Comparison of ENCODE assay signal across 22 cellular contexts in genomic region chr15:48922046-48922445, GRCh38. TPM values are rescaled to one million over a fixed set of nuclear protein-coding genes. Genes with fewer than 3 reads are reported as not detected.
A peak's percentile ranks its signal among the peaks of the same experiment; 100 is the strongest.
DNase-seq lines count a peak whose midpoint lies in the region; ATAC-seq, FAIRE-seq and TF ChIP-seq lines count a peak whose summit lies in the region.
"Had no signal": no experiment of that assay in that cellular context is flagged by ENCODE, and none has a peak within 500 bp of the region (broad histone marks: within the 10 kb centered on the region; RNA-seq: fewer than 3 reads in every experiment).

No MANE protein-coding gene starts in this region.

- CTCF ChIA-PET in activated CD4-positive, alpha-beta T cell treated with anti-CD3 and anti-CD28 coated beads for 36 hours (lab: Charles Lee): no interaction called here
- CTCF ChIA-PET in A673 (lab: Charles Lee): no interaction called here
- CTCF ChIA-PET in K562 (lab: Yijun Ruan, JAX; ENCODE audit: low intra/inter-chr PET ratio): no interaction called here

- H3K27me3 ChIP-seq in A673 (replicated peaks; ENCODE audit: insufficient read depth, low read depth, low read length, poor library complexity): no peaks in the 10 kb centered on the region
- H3K27me3 ChIP-seq in K562 (ENCODE audit: control insufficient read depth in 2 of 2, insufficient read depth in 2 of 2, low read length in 2 of 2): no peaks in the 10 kb centered on the region; a peak in 1 of 5 replicates
- H3K27me3 ChIP-seq: BLaER1 treated with 17β-estradiol and CSF1 and Interleukin-3, amounts not matched to agents 10 nM and 100 nM had no signal

- H3K9me1 ChIP-seq in K562 (ENCODE audit: control insufficient read depth, insufficient read depth, low read length): no peaks in the 10 kb centered on the region

- H3K4me1 Mint-ChIP-seq in activated CD4-positive, alpha-beta T cell treated with anti-CD3 and anti-CD28 coated beads, Interleukin-2, amount 10 ng/mL, durations not matched to agents 24 days and 14 days: peaks cover 36% of the 10 kb centered on the region
- peaks cover 28% of the 10 kb centered on the region for H3K4me1 Mint-ChIP-seq in activated CD4-positive, alpha-beta T cell treated with anti-CD3 and anti-CD28 coated beads for 36 hours
- peaks cover 39% of the 10 kb centered on the region for H3K4me1 Mint-ChIP-seq in chondrocyte (ENCODE audit: low read depth)
- H3K4me1 Mint-ChIP-seq: B cell had no signal

- POLR2A ChIA-PET in activated CD4-positive, alpha-beta T cell treated with anti-CD3 and anti-CD28 coated beads for 36 hours (lab: Charles Lee): no interaction called here
- POLR2A ChIA-PET in A673 (lab: Charles Lee; ENCODE audit: low non-redundant PET) (no interaction called here), K562 (lab: Yijun Ruan, JAX) (no interaction called here)

- no peak for TF ChIP-seq POLR2A in K562 (conservative IDR thresholded peaks at IDR 0.05)

- no peak overlapping the region for H3K27ac ChIP-seq in A673 (ENCODE audit: low read depth, low read length, poor library complexity, severe bottlenecking)
- H3K27ac ChIP-seq in K562 (ENCODE audit: extremely low read depth, low read depth, low read length): no peak overlapping the region
- H3K27ac ChIP-seq: 22Rv1; A549; BLaER1 treated with 17β-estradiol and CSF1 and Interleukin-3, amounts not matched to agents 10 nM and 100 nM; C4-2B had no signal

- no peaks in the 10 kb centered on the region for H3K27me3 Mint-ChIP-seq in activated CD4-positive, alpha-beta T cell treated with anti-CD3 and anti-CD28 coated beads, Interleukin-2, amount 10 ng/mL, durations not matched to agents 24 days and 14 days
- H3K27me3 Mint-ChIP-seq in activated CD4-positive, alpha-beta T cell treated with anti-CD3 and anti-CD28 coated beads for 36 hours: peaks cover 33% of the 10 kb centered on the region
- no peaks in the 10 kb centered on the region for H3K27me3 Mint-ChIP-seq in chondrocyte (ENCODE audit: low read depth)

- H3K9me3 Mint-ChIP-seq in activated CD4-positive, alpha-beta T cell treated with anti-CD3 and anti-CD28 coated beads, Interleukin-2, amount 10 ng/mL, durations not matched to agents 24 days and 14 days: peaks cover 32% of the 10 kb centered on the region
- no peaks in the 10 kb centered on the region for H3K9me3 Mint-ChIP-seq in activated CD4-positive, alpha-beta T cell treated with anti-CD3 and anti-CD28 coated beads for 36 hours (ENCODE audit: low read depth)
- no peaks in the 10 kb centered on the region for H3K9me3 Mint-ChIP-seq in chondrocyte (ENCODE audit: low read depth)
- H3K9me3 Mint-ChIP-seq: CD4-positive, alpha-beta T cell; CD8-positive, alpha-beta T cell had no signal

- FAIRE-seq in K562 (lab: Jason Lieb, UNC): no peak
- FAIRE-seq: A549, D721Med, G401.6, GM12891, GM19239 had no signal

- no peak for TF ChIP-seq EP300 in K562 (IDR thresholded peaks at IDR 0.05; ENCODE audit: low read length)

- TF ChIP-seq CTCF in A673 (conservative IDR thresholded peaks at IDR 0.05; ENCODE audit: low read depth, low read length): no peak
- TF ChIP-seq CTCF in K562 (IDR thresholded peaks at IDR 0.05 in 2 of 3, conservative IDR thresholded peaks at IDR 0.05 in 1 of 3; ENCODE audit: insufficient read depth in 2 of 3, low read depth in 1 of 3, low read length in 3 of 3): no peak
- no peak for TF ChIP-seq CTCF in chondrocyte (IDR thresholded peaks at IDR 0.05)

- BruUV-seq in A673 (replicated peaks; lab: Mats Ljungman, UMichigan): no TSS peak
- no TSS peak for BruUV-seq in K562 (replicated peaks; lab: Mats Ljungman, UMichigan)

- H3K79me2 ChIP-seq in K562 (ENCODE audit: control insufficient read depth, insufficient read depth, low read length): no peaks in the 10 kb centered on the region

- no peak for TF ChIP-seq RAD21 in K562 (CRISPR knock-in tag; conservative IDR thresholded peaks at IDR 0.05 in 1 of 2, IDR thresholded peaks at IDR 0.05 in 1 of 2)

- H3K9me3 ChIP-seq in A673 (ENCODE audit: low read depth, low read length, poor library complexity, severe bottlenecking): no peaks in the 10 kb centered on the region
- no peaks in the 10 kb centered on the region for H3K9me3 ChIP-seq in K562 (replicated peaks; ENCODE audit: control insufficient read depth, insufficient read depth, low read depth, low read length)
- H3K9me3 ChIP-seq: A549; BLaER1 treated with 17β-estradiol and CSF1 and Interleukin-3, amounts not matched to agents 10 nM and 100 nM; Caco-2 had no signal

- no peak overlapping the region for H3K4me2 ChIP-seq in K562 (ENCODE audit: insufficient read depth, low read length)
- H3K4me2 ChIP-seq: A549; BLaER1 treated with 17β-estradiol and CSF1 and Interleukin-3, amounts not matched to agents 10 nM and 100 nM had no signal

- peaks cover 6% of the 10 kb centered on the region for H3K4me1 ChIP-seq in A673 (ENCODE audit: insufficient read depth, low read length, poor library complexity, severe bottlenecking)
- H3K4me1 ChIP-seq in K562 (replicated peaks in 1 of 2; ENCODE audit: control insufficient read depth in 2 of 2, insufficient read depth in 2 of 2, low read length in 2 of 2): peaks cover 0 to 9% of the 10 kb centered on the region in 2 experiments; a peak in 3 of 5 replicates
- H3K4me1 ChIP-seq: Caco-2 had no signal

- H3K36me3 ChIP-seq in A673 (ENCODE audit: insufficient read depth, low read length, poor library complexity, severe bottlenecking) (no peaks in the 10 kb centered on the region), K562 (ENCODE audit: control insufficient read depth, insufficient read depth, low read length) (no peaks in the 10 kb centered on the region)
- H3K36me3 ChIP-seq: BLaER1 treated with 17β-estradiol and CSF1 and Interleukin-3, amounts not matched to agents 10 nM and 100 nM had no signal

- H3K4me3 ChIP-seq in A673 (ENCODE audit: low read depth, low read length, poor library complexity, severe bottlenecking): no peak overlapping the region
- H3K4me3 ChIP-seq in K562: no peak overlapping the region
- H3K4me3 ChIP-seq: A549; BLaER1 treated with 17β-estradiol and CSF1 and Interleukin-3, amounts not matched to agents 10 nM and 100 nM had no signal

- in situ Hi-C loops in K562 (cut with MboI): no loop called here

- ATAC-seq in activated CD4-positive, alpha-beta T cell treated with anti-CD3 and anti-CD28 coated beads for 36 hours: no peak
- ATAC-seq in K562: no peak
- ATAC-seq: A549; CD8-positive, alpha-beta T cell had no signal

- intact Hi-C loops in activated CD4-positive, alpha-beta T cell treated with anti-CD3 and anti-CD28 coated beads, Interleukin-2, amount 10 ng/mL, durations not matched to agents 24 days and 14 days (cut with micrococcal nuclease): loop anchor here (10.0 kb wide), 1 partner anchor 1433 kb away; the partner anchor contains the start of gene GABPB1
- intact Hi-C loops in activated CD4-positive, alpha-beta T cell treated with anti-CD3 and anti-CD28 coated beads for 36 hours (cut with DNase I, micrococcal nuclease): loop anchor here in 1 of 2 experiments (2.0 kb wide), 1 partner anchor 15 kb away; no protein-coding TSS in a partner anchor
- intact Hi-C loops in A673 (cut with micrococcal nuclease; ENCODE audit: unreplicated experiment): no loop called here
- intact Hi-C loops in K562 (cut with micrococcal nuclease): no loop called here

- no peak overlapping the region for H3K4me3 Mint-ChIP-seq in activated CD4-positive, alpha-beta T cell treated with anti-CD3 and anti-CD28 coated beads, Interleukin-2, amount 10 ng/mL, durations not matched to agents 24 days and 14 days
- no peak overlapping the region for H3K4me3 Mint-ChIP-seq in activated CD4-positive, alpha-beta T cell treated with anti-CD3 and anti-CD28 coated beads for 36 hours
- H3K4me3 Mint-ChIP-seq in chondrocyte (ENCODE audit: unreplicated experiment): no peak overlapping the region
- H3K4me3 Mint-ChIP-seq: B cell; CD4-positive, alpha-beta T cell; CD8-positive, alpha-beta T cell had no signal

- H3K9ac ChIP-seq in K562 (ENCODE audit: insufficient read depth in 1 of 2, low read depth in 2 of 2, low read length in 2 of 2): no peak overlapping the region
- H3K9ac ChIP-seq: BLaER1 treated with 17β-estradiol and CSF1 and Interleukin-3, amounts not matched to agents 10 nM and 100 nM had no signal

- H2AFZ ChIP-seq in K562 (ENCODE audit: low read depth, low read length): no peak overlapping the region

- peaks cover 38% of the 10 kb centered on the region for H3K36me3 Mint-ChIP-seq in activated CD4-positive, alpha-beta T cell treated with anti-CD3 and anti-CD28 coated beads, Interleukin-2, amount 10 ng/mL, durations not matched to agents 24 days and 14 days (ENCODE audit: low read depth)
- peaks cover 2% of the 10 kb centered on the region for H3K36me3 Mint-ChIP-seq in activated CD4-positive, alpha-beta T cell treated with anti-CD3 and anti-CD28 coated beads for 36 hours (ENCODE audit: low read depth)
- H3K36me3 Mint-ChIP-seq in chondrocyte (ENCODE audit: low read depth): peaks cover 31% of the 10 kb centered on the region
- H3K36me3 Mint-ChIP-seq: CD8-positive, alpha-beta T cell had no signal

- peak overlapping the region; percentile 21 for H3K27ac Mint-ChIP-seq in activated CD4-positive, alpha-beta T cell treated with anti-CD3 and anti-CD28 coated beads, Interleukin-2, amount 10 ng/mL, durations not matched to agents 24 days and 14 days
- H3K27ac Mint-ChIP-seq in activated CD4-positive, alpha-beta T cell treated with anti-CD3 and anti-CD28 coated beads for 36 hours: no peak overlapping the region
- no peak overlapping the region for H3K27ac Mint-ChIP-seq in chondrocyte (ENCODE audit: unreplicated experiment)
- H3K27ac Mint-ChIP-seq: B cell; CD4-positive, alpha-beta T cell; CD8-positive, alpha-beta T cell had no signal

- 19% methylated on average over 2 of the region's 2 CpGs for WGBS in K562 (ENCODE audit: insufficient coverage, low coverage, missing lambda C conversion rate)

- H4K20me1 ChIP-seq in K562 (replicated peaks; ENCODE audit: control insufficient read depth, insufficient read depth, low read length): no peaks in the 10 kb centered on the region
- H4K20me1 ChIP-seq: BLaER1 treated with 17β-estradiol and CSF1 and Interleukin-3, amounts not matched to agents 10 nM and 100 nM had no signal

- no peak for DNase-seq in activated CD4-positive, alpha-beta T cell treated with anti-CD3 and anti-CD28 coated beads, Interleukin-2, amount 10 ng/mL, durations not matched to agents 24 days and 14 days
- no peak for DNase-seq in activated CD4-positive, alpha-beta T cell treated with anti-CD3 and anti-CD28 coated beads for 36 hours
- DNase-seq in A673 (ENCODE audit: low spot score): peak; percentile 21
- no peak for DNase-seq in K562 (ENCODE audit: extremely low read depth in 1 of 4, low spot score in 3 of 4)
- no peak for DNase-seq in chondrocyte (ENCODE audit: low spot score)
- no peak for DNase-seq in UCSD-AML1 (lab: John Stamatoyannopoulos, UW; ENCODE audit: unreplicated experiment)
- DNase-seq: ACHN; Caco-2; Calu3; CD4-positive, alpha-beta T cell; CD8-positive, alpha-beta T cell; DMS79 treated with DMSO at 0.1 percent for 48 hours; GF-D8 had no signal

RNA-seq across cellular contexts. Expression of gene SHC4, which starts 41.7 kb away (rescaled TPM):
- 20.4 and 21.2 TPM in 2 replicates for total RNA-seq in activated CD4-positive, alpha-beta T cell treated with anti-CD3 and anti-CD28 coated beads, Interleukin-2, amount 10 ng/mL, durations not matched to agents 24 days and 14 days
- total RNA-seq in activated CD4-positive, alpha-beta T cell treated with anti-CD3 and anti-CD28 coated beads for 36 hours: 1 to 10 TPM; 1.4 TPM
- total RNA-seq in A673 (2021) (0.57 and 0.73 TPM in 2 replicates), K562 (2014; rRNA removed) (0.24 and 0.73 TPM in 2 replicates), K562 (2014; rRNA removed; fragmentation: Illumina TruSeq; extraction: Trizol) (0.55 and 0.89 TPM in 2 replicates), K562 (2015; rRNA removed; fragmentation: Illumina TruSeq; extraction: Trizol) (0.45 and 0.69 TPM in 2 replicates), K562 (2021) (0.40 and 0.51 TPM in 2 replicates), chondrocyte (35.3 to 61.8 TPM (median 35.6 TPM) in 3 replicates)
- total RNA-seq in K562 (2011; cell fraction: chromatin; rRNA removed; ENCODE audit: low replicate concordance): 2.0 and 3.6 TPM in 2 replicates
- 1.4 and 2.0 TPM in 2 replicates for total RNA-seq in K562 (2011; cell fraction: nucleolus; rRNA removed)
- 2.9 and 3.5 TPM in 2 replicates for total RNA-seq in K562 (2011; cell fraction: nucleoplasm; rRNA removed)
- polyA plus RNA-seq in K562 (2011; rRNA removed) (1.2 and 1.6 TPM in 2 replicates), K562 (2014; fragmentation: Illumina TruSeq; extraction: Trizol) (0.43 and 0.89 TPM in 2 replicates), K562 (2014; fragmentation: Nextera tagmentation; extraction: Ambion mirVana) (1 to 10 TPM in 1 of 2 experiments, under 1 TPM in 1; 0.67 to 1.0 TPM), K562 (2014; rRNA removed) (0.52 and 1.1 TPM in 2 replicates)
- polyA plus RNA-seq in K562 (2011; cell fraction: cytosol; rRNA removed): 0.42 and 0.96 TPM in 2 replicates
- 4.1 and 4.8 TPM in 2 replicates for polyA plus RNA-seq in K562 (2011; cell fraction: nucleus; rRNA removed)
- 0.70 and 0.73 TPM in 2 replicates for polyA plus RNA-seq in K562 (2012)
- 2.6 and 3.5 TPM in 2 replicates for polyA minus RNA-seq in K562 (2011; rRNA and poly(A)+ RNA removed)
- polyA minus RNA-seq in K562 (2011; cell fraction: cytosol; rRNA and poly(A)+ RNA removed): not detected in 2 replicates
- polyA minus RNA-seq in K562 (2011; cell fraction: nucleus; rRNA and poly(A)+ RNA removed): 1.5 and 4.1 TPM in 2 replicates
- total RNA-seq: Caco-2; CD4-positive, alpha-beta T cell; CD8-positive, alpha-beta T cell had no signal

RNA-seq across cellular contexts. Expression of gene EID1, which starts 44.1 kb away (rescaled TPM):
- 192 and 209 TPM in 2 replicates for total RNA-seq in activated CD4-positive, alpha-beta T cell treated with anti-CD3 and anti-CD28 coated beads, Interleukin-2, amount 10 ng/mL, durations not matched to agents 24 days and 14 days
- 10 to 100 TPM; 73.6 to 82.5 TPM for total RNA-seq in activated CD4-positive, alpha-beta T cell treated with anti-CD3 and anti-CD28 coated beads for 36 hours
- total RNA-seq in A673 (2021) (128 and 137 TPM in 2 replicates), K562 (2014; rRNA removed) (167 and 170 TPM in 2 replicates), K562 (2014; rRNA removed; fragmentation: Illumina TruSeq; extraction: Trizol) (136 and 159 TPM in 2 replicates), K562 (2015; rRNA removed; fragmentation: Illumina TruSeq; extraction: Trizol) (197 and 201 TPM in 2 replicates), K562 (2021) (124 and 143 TPM in 2 replicates), chondrocyte (118 to 202 TPM (median 122 TPM) in 3 replicates)
- 7.1 and 20.6 TPM in 2 replicates for total RNA-seq in K562 (2011; cell fraction: chromatin; rRNA removed; ENCODE audit: low replicate concordance)
- 10.7 and 13.6 TPM in 2 replicates for total RNA-seq in K562 (2011; cell fraction: nucleolus; rRNA removed)
- total RNA-seq in K562 (2011; cell fraction: nucleoplasm; rRNA removed): 16.9 and 21.3 TPM in 2 replicates
- polyA plus RNA-seq in K562 (2011; rRNA removed) (118 and 154 TPM in 2 replicates), K562 (2014; fragmentation: Illumina TruSeq; extraction: Trizol) (134 and 176 TPM in 2 replicates), K562 (2014; fragmentation: Nextera tagmentation; extraction: Ambion mirVana) (10 to 100 TPM; 46.5 to 51.2 TPM), K562 (2014; rRNA removed) (177 and 211 TPM in 2 replicates)
- 68.1 and 105 TPM in 2 replicates for polyA plus RNA-seq in K562 (2011; cell fraction: cytosol; rRNA removed)
- polyA plus RNA-seq in K562 (2011; cell fraction: nucleus; rRNA removed): 42.9 and 66.4 TPM in 2 replicates
- polyA plus RNA-seq in K562 (2012): 116 and 124 TPM in 2 replicates
- 43.4 and 58.1 TPM in 2 replicates for polyA minus RNA-seq in K562 (2011; rRNA and poly(A)+ RNA removed)
- 61.7 and 69.7 TPM in 2 replicates for polyA minus RNA-seq in K562 (2011; cell fraction: cytosol; rRNA and poly(A)+ RNA removed)
- polyA minus RNA-seq in K562 (2011; cell fraction: nucleus; rRNA and poly(A)+ RNA removed): 8.2 and 15.4 TPM in 2 replicates
